33 cellular contexts compared by ENCODE assay signal in genomic region chr19:11489378-11489777, GRCh38. TPM values are rescaled to one million over a fixed set of nuclear protein-coding genes. Genes with fewer than 3 reads are reported as not detected.
"Had no signal": no experiment of that assay in that cellular context is flagged by ENCODE, and none has a peak within 500 bp of the region (broad histone marks: within the 10 kb centered on the region; RNA-seq: fewer than 3 reads in every experiment).

No MANE protein-coding gene starts in this region.

- H3K9ac ChIP-seq: neural progenitor cell, parathyroid adenoma had no signal

- H3K4me3 ChIP-seq: neural progenitor cell, ovary, psoas muscle, skin epidermis, smooth muscle cell, spleen, stomach, testis, tibial artery, transverse colon, upper lobe of right lung, uterus had no signal

- H3K27me3 Mint-ChIP-seq: progenitor cell of endocrine pancreas; stimulated activated naive CD8-positive, alpha-beta T cell treated with anti-CD3 and anti-CD28 coated beads, Interleukin-15, Interleukin-2, amounts not matched to agents 100 ng/mL and 50 ng/mL, for 24 hours had no signal

- H3K9me3 ChIP-seq: ovary, psoas muscle, spleen, stomach, testis, tibial artery, transverse colon, upper lobe of right lung, uterus had no signal

- ATAC-seq: naive thymus-derived CD4-positive, alpha-beta T cell; natural killer cell; psoas muscle; right cardiac atrium; sciatic nerve; stimulated activated naive B cell treated with anti-CD40 and anti-IgM and Interleukin-4, amounts not matched to agents 10 μg/mL and 1 μg/mL and 100 μg/mL, for 72 hours; upper lobe of right lung had no signal

- H3K27ac Mint-ChIP-seq: naive thymus-derived CD4-positive, alpha-beta T cell; natural killer cell; nephron; neural progenitor cell; progenitor cell of endocrine pancreas; stimulated activated naive B cell treated with anti-CD40 and anti-IgM and Interleukin-4, amounts not matched to agents 10 μg/mL and 1 μg/mL and 100 μg/mL, for 72 hours; stimulated activated naive CD8-positive, alpha-beta T cell treated with anti-CD3 and anti-CD28 coated beads, Interleukin-15, Interleukin-2, amounts not matched to agents 100 ng/mL and 50 ng/mL, for 24 hours; type B pancreatic cell had no signal

- H3K4me1 Mint-ChIP-seq: nephron, neural progenitor cell had no signal

- H3K9me3 Mint-ChIP-seq: natural killer cell; nephron; neural progenitor cell; stimulated activated naive B cell treated with anti-CD40 and anti-IgM and Interleukin-4, amounts not matched to agents 10 μg/mL and 1 μg/mL and 100 μg/mL, for 72 hours; stimulated activated naive CD8-positive, alpha-beta T cell treated with anti-CD3 and anti-CD28 coated beads, Interleukin-15, Interleukin-2, amounts not matched to agents 100 ng/mL and 50 ng/mL, for 24 hours; type B pancreatic cell had no signal

- H3K36me3 ChIP-seq: neural progenitor cell, ovary, uterus had no signal

- DNase-seq: naive thymus-derived CD4-positive, alpha-beta T cell; natural killer cell; occipital lobe; ovary; posterior cingulate gyrus; psoas muscle; right cardiac atrium; spleen; stimulated activated CD4-positive, alpha-beta T cell treated with anti-CD3 and anti-CD28 coated beads, Interleukin-12 subunit alpha, Interleukin-12 subunit beta, amount 100 ng/mL, for 4 hours; stimulated activated CD4-positive, alpha-beta T cell treated with anti-CD3 and anti-CD28 coated beads, Interleukin-1b, Interleukin-23, amount 100 ng/mL, for 48 hours; stimulated activated CD4-positive, alpha-beta T cell treated with anti-CD3 and anti-CD28 coated beads, Interleukin-4, amount 100 ng/mL, for 1 hour; stimulated activated CD4-positive, alpha-beta T cell treated with anti-CD3 and anti-CD28 coated beads, Interleukin-4, amount 100 ng/mL, for 4 hours; stimulated activated CD8-positive, alpha-beta memory T cell treated with anti-CD3 and anti-CD28 coated beads, Interleukin-4, amount 100 ng/mL, for 48 hours; stimulated activated naive B cell treated with anti-CD40 and anti-IgM and Interleukin-4, amounts not matched to agents 10 μg/mL and 1 μg/mL and 100 μg/mL, for 72 hours; stimulated activated naive CD4-positive, alpha-beta T cell treated with Interleukin-2 at 50 U/mL for 16 hours; stomach; testis; tibial artery; transverse colon; upper lobe of right lung; uterus had no signal

- H2AFZ ChIP-seq: neural progenitor cell, parathyroid adenoma had no signal

- H3K79me2 ChIP-seq: parathyroid adenoma had no signal

- H3K36me3 Mint-ChIP-seq: natural killer cell had no signal

- H3K27ac ChIP-seq: neural progenitor cell, ovary, parathyroid adenoma, psoas muscle, skin epidermis, spleen, stomach, testis, tibial artery, transverse colon, upper lobe of right lung, uterus had no signal

- H3K4me1 ChIP-seq: neural progenitor cell, parathyroid adenoma, psoas muscle, spleen, stomach, testis, tibial artery, upper lobe of right lung, uterus had no signal

- H3K27me3 ChIP-seq: neural progenitor cell, ovary, spleen, testis, transverse colon, upper lobe of right lung, uterus had no signal

- H3K4me3 Mint-ChIP-seq: naive thymus-derived CD4-positive, alpha-beta T cell; natural killer cell; nephron; neural progenitor cell; stimulated activated naive B cell treated with anti-CD40 and anti-IgM and Interleukin-4, amounts not matched to agents 10 μg/mL and 1 μg/mL and 100 μg/mL, for 72 hours; stimulated activated naive CD8-positive, alpha-beta T cell treated with anti-CD3 and anti-CD28 coated beads, Interleukin-15, Interleukin-2, amounts not matched to agents 100 ng/mL and 50 ng/mL, for 24 hours; type B pancreatic cell had no signal

- H3K4me2 ChIP-seq: neural progenitor cell, smooth muscle cell had no signal

RNA-seq across cellular contexts. Expression of gene ELAVL3, which starts 8.5 kb away (rescaled TPM):
- total RNA-seq: natural killer cell, ovary, psoas muscle, renal cortical epithelial cell, right cardiac atrium, smooth muscle cell, spleen, subcutaneous adipose tissue, upper lobe of right lung had no signal
- polyA plus RNA-seq: naive thymus-derived CD4-positive, alpha-beta T cell; ovary; smooth muscle cell had no signal

RNA-seq across cellular contexts. Expression of gene CNN1, which starts 49.3 kb away (rescaled TPM):
- total RNA-seq: naive thymus-derived CD4-positive, alpha-beta T cell; natural killer cell; occipital lobe had no signal
- polyA plus RNA-seq: naive thymus-derived CD4-positive, alpha-beta T cell; neural cell had no signal
